In the genomic region with DNA sequence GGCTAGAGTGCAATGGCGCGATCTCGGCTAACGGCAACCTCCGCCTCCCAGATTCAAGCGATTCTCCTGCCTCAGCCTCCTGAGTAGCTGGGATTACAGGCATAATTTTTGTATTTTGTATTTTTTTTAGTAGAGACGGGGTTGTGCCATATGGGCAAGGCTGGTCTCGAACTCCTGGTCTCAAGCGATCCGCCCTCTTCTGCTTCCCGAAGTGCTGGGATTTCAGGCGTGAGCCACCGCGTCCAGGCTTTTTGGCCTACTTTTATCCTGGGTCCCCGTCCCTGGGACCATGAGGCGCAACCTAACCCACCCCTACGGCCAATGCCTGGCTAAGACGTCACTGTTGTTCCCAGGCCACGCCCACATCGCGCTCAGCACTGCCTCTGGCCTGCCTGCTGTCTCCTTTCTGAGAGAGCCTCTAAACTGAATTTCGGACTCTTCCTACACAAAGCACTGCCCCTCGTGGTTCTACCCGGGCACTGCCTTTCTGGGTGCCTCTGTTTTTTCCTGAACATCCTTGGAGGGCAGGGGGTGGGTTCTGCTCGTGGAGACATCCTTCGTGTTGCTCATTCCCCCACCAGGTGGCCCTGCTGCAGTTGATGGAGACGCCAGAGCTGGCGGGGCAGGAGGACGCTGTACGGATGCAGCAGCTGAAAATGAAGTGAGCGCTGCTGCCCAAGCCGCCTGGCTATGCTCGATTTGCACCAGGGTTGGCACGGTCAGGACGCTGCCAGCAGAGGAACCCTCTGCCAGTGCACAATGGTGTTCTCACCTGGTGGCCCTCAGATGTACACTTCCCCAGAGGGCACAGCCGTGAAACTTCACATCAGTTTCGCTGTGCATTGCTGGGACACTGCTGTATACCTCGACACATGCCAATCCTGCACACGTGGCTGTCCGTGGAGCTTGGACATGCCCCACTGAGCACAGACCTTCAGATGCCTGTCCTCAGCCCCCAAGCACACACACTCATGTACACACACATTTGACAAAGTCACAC, we compare ENCODE assay signal across 1 cellular context.
TF ChIP-seq lines count a peak whose summit lies in the region.

No MANE protein-coding gene starts in this region.

TF ChIP-seq in endothelial cell of umbilical vein, 7 proteins besides CTCF, POLR2A, EP300 and RAD21:
- TF ChIP-seq EZH2 (IDR thresholded peaks at IDR 0.05; ENCODE audit: borderline replicate concordance, low read depth, low read length, severe bottlenecking) (no peak), GATA2 (IDR thresholded peaks at IDR 0.05; ENCODE audit: insufficient read depth, insufficient read length, low read depth, low read length) (no peak)
